Comparison of ENCODE assay signal across 22 cellular contexts in the genomic region with DNA sequence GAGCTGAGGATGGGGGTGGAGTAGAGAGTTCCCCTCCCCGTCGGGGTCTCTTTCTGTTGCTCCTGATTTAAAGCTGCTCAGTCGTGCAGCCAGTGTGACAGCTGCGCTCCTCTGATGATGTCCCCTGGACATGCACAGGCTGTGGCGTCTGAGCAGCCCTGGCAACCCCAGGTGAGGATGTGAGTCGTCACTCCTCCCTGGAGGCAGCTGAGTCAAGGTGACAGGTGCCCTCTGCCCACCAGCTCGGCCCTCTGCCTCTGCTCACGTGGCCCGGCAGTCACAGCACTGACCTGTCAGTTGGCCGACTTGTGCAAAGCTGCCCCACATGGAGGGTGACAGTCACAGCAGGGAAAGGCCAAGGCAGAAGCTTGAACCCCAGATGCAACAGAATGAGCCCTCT. TPM values are rescaled to one million over a fixed set of nuclear protein-coding genes. Genes with fewer than 3 reads are reported as not detected.
DNase-seq lines count a peak whose midpoint lies in the region; ATAC-seq lines count a peak whose summit lies in the region.
"Had no signal": no experiment of that assay in that cellular context is flagged by ENCODE, and none has a peak within 500 bp of the region (broad histone marks: within the 10 kb centered on the region; RNA-seq: fewer than 3 reads in every experiment).

No MANE protein-coding gene starts in this region.

- 0 out of 2 replicates have a peak overlapping the region, but pooled peaks have one; percentile 30 for H3K27ac ChIP-seq in BLaER1

- no peaks in the 10 kb centered on the region for H3K36me3 ChIP-seq in BLaER1
- H3K36me3 ChIP-seq: HAP-1 had no signal

- H3K4me2 ChIP-seq in BLaER1, result peak overlapping the region; percentile 79

- H3K36me3 Mint-ChIP-seq in T-helper 2 cell treated with Interferon-gamma antibody and Interleukin-4, amounts not matched to agents 5 μg/mL and 100 μg/mL, for 36 hours (ENCODE audit: low read depth), result peaks cover 9% of the 10 kb centered on the region
- H3K36me3 Mint-ChIP-seq in T-helper 17 cell (ENCODE audit: low read depth), result peaks cover 7% of the 10 kb centered on the region
- H3K36me3 Mint-ChIP-seq: CD14-positive monocyte had no signal

- no peak overlapping the region for H3K27ac Mint-ChIP-seq in T-helper 2 cell treated with Interferon-gamma antibody and Interleukin-4, amounts not matched to agents 5 μg/mL and 100 μg/mL, for 36 hours
- H3K27ac Mint-ChIP-seq in stimulated activated naive CD8-positive, alpha-beta T cell treated with anti-CD3 and anti-CD28 coated beads, Interleukin-15, amount 100 ng/mL, for 72 hours, result no peak overlapping the region
- H3K27ac Mint-ChIP-seq in T-helper 17 cell, result no peak overlapping the region
- H3K27ac Mint-ChIP-seq: CD14-positive monocyte had no signal

- H3K9me3 ChIP-seq in BLaER1, result peaks cover 18% of the 10 kb centered on the region
- no peaks in the 10 kb centered on the region for H3K9me3 ChIP-seq in T-helper 17 cell (ENCODE audit: control insufficient read depth, low read length, poor library complexity, severe bottlenecking)

- H3K27me3 Mint-ChIP-seq in T-helper 2 cell treated with Interferon-gamma antibody and Interleukin-4, amounts not matched to agents 5 μg/mL and 100 μg/mL, for 36 hours (ENCODE audit: low read depth), result peaks cover 4% of the 10 kb centered on the region
- peaks cover 24% of the 10 kb centered on the region for H3K27me3 Mint-ChIP-seq in stimulated activated naive CD8-positive, alpha-beta T cell treated with anti-CD3 and anti-CD28 coated beads, Interleukin-15, amount 100 ng/mL, for 72 hours
- peaks cover 23% of the 10 kb centered on the region for H3K27me3 Mint-ChIP-seq in T-helper 17 cell

- peaks cover 12% of the 10 kb centered on the region for H3K9me3 Mint-ChIP-seq in T-helper 2 cell treated with Interferon-gamma antibody and Interleukin-4, amounts not matched to agents 5 μg/mL and 100 μg/mL, for 36 hours
- H3K9me3 Mint-ChIP-seq in stimulated activated naive CD8-positive, alpha-beta T cell treated with anti-CD3 and anti-CD28 coated beads, Interleukin-15, amount 100 ng/mL, for 72 hours, result peaks cover 16 to 17% of the 10 kb centered on the region in 2 donors

- ATAC-seq in stimulated activated naive CD8-positive, alpha-beta T cell treated with anti-CD3 and anti-CD28 coated beads, Interleukin-15, amount 100 ng/mL, for 72 hours, result no peak
- ATAC-seq in T-helper 17 cell, result no peak

- H3K9ac ChIP-seq in BLaER1, result no peak overlapping the region

- DNase-seq in COLO668 (lab: John Stamatoyannopoulos, UW; ENCODE audit: unreplicated experiment) (peak; percentile 9), islet precursor cell (peak; percentile 49), retina (peak; percentile 41), T-helper 17 cell (no peak)
- DNase-seq in T-helper 2 cell treated with Interferon-gamma antibody and Interleukin-4, amounts not matched to agents 5 μg/mL and 100 μg/mL, for 36 hours (ENCODE audit: low spot score), result no peak
- no peak for DNase-seq in stimulated activated naive CD8-positive, alpha-beta T cell treated with anti-CD3 and anti-CD28 coated beads, Interleukin-15, amount 100 ng/mL, for 72 hours
- DNase-seq: ACHN; COR-L47; DMS 273 treated with DMSO at 0.1 percent for 48 hours; MM.1S; NCI-H1092; NCI-H1694; NCI-H2081 treated with DMSO at 0.1 percent for 48 hours; NCI-H446 treated with DMSO at 0.1 percent for 48 hours; NCI-H69; NK-92 treated with Interleukin-12 subunit alpha and Interleukin-12 subunit beta, amount 100 ng/mL, for 24 hours; Right ventricle myocardium superior had no signal

- peaks cover 69% of the 10 kb centered on the region for H3K4me1 ChIP-seq in BLaER1
- H3K4me1 ChIP-seq: HAP-1 had no signal

- peaks cover 25% of the 10 kb centered on the region for H3K4me1 Mint-ChIP-seq in T-helper 2 cell treated with Interferon-gamma antibody and Interleukin-4, amounts not matched to agents 5 μg/mL and 100 μg/mL, for 36 hours (ENCODE audit: low read depth)
- peaks cover 27% of the 10 kb centered on the region for H3K4me1 Mint-ChIP-seq in stimulated activated naive CD8-positive, alpha-beta T cell treated with anti-CD3 and anti-CD28 coated beads, Interleukin-15, amount 100 ng/mL, for 72 hours
- H3K4me1 Mint-ChIP-seq in T-helper 17 cell, result peaks cover 4% of the 10 kb centered on the region

- H3K4me3 ChIP-seq in BLaER1, result no peak overlapping the region
- H3K4me3 ChIP-seq: GM12878, HAP-1 had no signal

- no peaks in the 10 kb centered on the region for H3K27me3 ChIP-seq in BLaER1

- H3K4me3 Mint-ChIP-seq in T-helper 2 cell treated with Interferon-gamma antibody and Interleukin-4, amounts not matched to agents 5 μg/mL and 100 μg/mL, for 36 hours, result no peak overlapping the region
- H3K4me3 Mint-ChIP-seq in stimulated activated naive CD8-positive, alpha-beta T cell treated with anti-CD3 and anti-CD28 coated beads, Interleukin-15, amount 100 ng/mL, for 72 hours, result no peak overlapping the region
- H3K4me3 Mint-ChIP-seq in T-helper 17 cell, result no peak overlapping the region
- H3K4me3 Mint-ChIP-seq: CD14-positive monocyte had no signal

- H4K20me1 ChIP-seq in BLaER1, result no peaks in the 10 kb centered on the region

RNA-seq across cellular contexts. Expression of a gene that starts 33.9 kb away (rescaled TPM):
- total RNA-seq in T-helper 17 cell, result not detected
- total RNA-seq: LHCN-M2 had no signal

RNA-seq across cellular contexts. Expression of a gene that starts 41.5 kb away (rescaled TPM):
- total RNA-seq in T-helper 17 cell, result not detected
- total RNA-seq: GM12878, LHCN-M2, Right ventricle myocardium superior had no signal

Comparison
In these comparisons a context has a peak if more than half of its experiments do, and no peak if none do; other contexts are left out.
1. DNase-seq: peak in COLO668 (single experiment), islet precursor cell (single experiment) and retina (single experiment); none in T-helper 2 cell treated with Interferon-gamma antibody and Interleukin-4, amounts not matched to agents 5 μg/mL and 100 μg/mL, for 36 hours (single experiment), stimulated activated naive CD8-positive, alpha-beta T cell treated with anti-CD3 and anti-CD28 coated beads, Interleukin-15, amount 100 ng/mL, for 72 hours (0 of 2) and T-helper 17 cell (0 of 3).